28 cellular contexts compared by ENCODE assay signal in genomic region chr7:5578441-5579024, GRCh38. TPM values are rescaled to one million over a fixed set of nuclear protein-coding genes. Genes with fewer than 3 reads are reported as not detected.
DNase-seq lines count a peak whose midpoint lies in the region; ATAC-seq, FAIRE-seq and TF ChIP-seq lines count a peak whose summit lies in the region.
"Had no signal": no experiment of that assay in that cellular context is flagged by ENCODE, and none has a peak within 500 bp of the region (broad histone marks: within the 10 kb centered on the region; RNA-seq: fewer than 3 reads in every experiment).

No MANE protein-coding gene starts in this region.

- TF ChIP-seq POLR2A in GM12878 (IDR thresholded peaks at IDR 0.05; ENCODE audit: low read depth, low read length): no peak

- intact Hi-C loops in GM12878 (cut with micrococcal nuclease; ENCODE audit: unreplicated experiment): no loop called here
- intact Hi-C loops in right cardiac atrium (cut with DNase I): no loop called here

- no peaks in the 10 kb centered on the region for H3K9me3 Mint-ChIP-seq in activated T-cell treated with anti-CD3 and anti-CD28 coated beads, Interleukin-2, amount 50 U/mL, for 72 hours
- no peaks in the 10 kb centered on the region for H3K9me3 Mint-ChIP-seq in stimulated activated effector memory CD8-positive, alpha-beta T cell treated with anti-CD3 and anti-CD28 coated beads, Interleukin-12 subunit alpha, Interleukin-12 subunit beta, amount 100 ng/mL, for 72 hours
- H3K9me3 Mint-ChIP-seq: activated CD4-positive, alpha-beta T cell treated with anti-CD3 and anti-CD28 coated beads, Interleukin-2, amount 10 ng/mL, durations not matched to agents 24 days and 14 days; HFFc6; immature natural killer cell had no signal

- H3K4me3 ChIP-seq in GM12878 (no peak overlapping the region), right cardiac atrium (ENCODE audit: low read length) (no peak overlapping the region)
- H3K4me3 ChIP-seq: cardiac muscle cell, coronary artery, gastrocnemius medialis, GM23338, hepatocyte, left lung, neural progenitor cell, sigmoid colon had no signal

- peaks cover 21% of the 10 kb centered on the region for H3K27me3 Mint-ChIP-seq in activated T-cell treated with anti-CD3 and anti-CD28 coated beads, Interleukin-2, amount 50 U/mL, for 72 hours (ENCODE audit: low read depth)

- no peak for TF ChIP-seq RAD21 in GM12878 (IDR thresholded peaks at IDR 0.05; ENCODE audit: insufficient read depth, low read depth, low read length)

- H3K27ac Mint-ChIP-seq in activated T-cell treated with anti-CD3 and anti-CD28 coated beads, Interleukin-2, amount 50 U/mL, for 72 hours: peak overlapping the region; percentile 17
- H3K27ac Mint-ChIP-seq in stimulated activated effector memory CD8-positive, alpha-beta T cell treated with anti-CD3 and anti-CD28 coated beads, Interleukin-12 subunit alpha, Interleukin-12 subunit beta, amount 100 ng/mL, for 72 hours: no peak overlapping the region
- H3K27ac Mint-ChIP-seq: activated CD4-positive, alpha-beta T cell treated with anti-CD3 and anti-CD28 coated beads, Interleukin-2, amount 10 ng/mL, durations not matched to agents 24 days and 14 days; GM23338; HFFc6; immature natural killer cell; neural progenitor cell had no signal

- no peak overlapping the region for H3K9ac ChIP-seq in GM12878 (ENCODE audit: control insufficient read depth, insufficient read depth, low read length)
- H3K9ac ChIP-seq: neural progenitor cell had no signal

- peaks cover 24% of the 10 kb centered on the region for H3K4me1 Mint-ChIP-seq in activated T-cell treated with anti-CD3 and anti-CD28 coated beads, Interleukin-2, amount 50 U/mL, for 72 hours (ENCODE audit: low read depth)
- H3K4me1 Mint-ChIP-seq in stimulated activated effector memory CD8-positive, alpha-beta T cell treated with anti-CD3 and anti-CD28 coated beads, Interleukin-12 subunit alpha, Interleukin-12 subunit beta, amount 100 ng/mL, for 72 hours: peaks cover 12% of the 10 kb centered on the region
- H3K4me1 Mint-ChIP-seq: immature natural killer cell had no signal

- CTCF ChIA-PET in GM12878 (lab: Yijun Ruan, JAX): no interaction called here

- 37% methylated on average over 16 of the region's 16 CpGs for WGBS in GM12878 (ENCODE audit: insufficient coverage, insufficient replicate concordance, low lambda C conversion rate, missing lambda C conversion rate)
- WGBS in right cardiac atrium: 82% methylated on average over 16 of the region's 16 CpGs

- BruUV-seq in GM12878 (replicated peaks; lab: Mats Ljungman, UMichigan): no TSS peak

- H3K9me3 ChIP-seq in GM12878 (replicated peaks; ENCODE audit: control insufficient read depth, insufficient read depth, low read length) (no peaks in the 10 kb centered on the region; the same call in 1 of the 3 replicates), right cardiac atrium (ENCODE audit: control insufficient read depth, low read length) (no peaks in the 10 kb centered on the region)
- H3K9me3 ChIP-seq: BE2C, gastrocnemius medialis, left lung, sigmoid colon had no signal

- H3K4me2 ChIP-seq in GM12878 (ENCODE audit: control insufficient read depth, insufficient read depth): no peak overlapping the region
- H3K4me2 ChIP-seq: GM23338, hepatocyte, neural progenitor cell had no signal

- H3K27ac ChIP-seq in GM12878 (ENCODE audit: control insufficient read depth, insufficient read depth): no peak overlapping the region
- H3K27ac ChIP-seq in right cardiac atrium (ENCODE audit: low read length): no peak overlapping the region
- H3K27ac ChIP-seq: cardiac muscle cell, coronary artery, gastrocnemius medialis, hepatocyte, left lung, neural progenitor cell, sigmoid colon had no signal

- RAD21 ChIA-PET in GM12878 (lab: Charles Lee; ENCODE audit: unreplicated experiment): no interaction called here

- no peak for TF ChIP-seq EP300 in GM12878 (IDR thresholded peaks at IDR 0.05; ENCODE audit: borderline replicate concordance in 1 of 2, control insufficient read depth in 1 of 2, low read depth in 2 of 2, low read length in 2 of 2)

- SMC1A ChIA-PET in GM12878 (lab: Charles Lee; ENCODE audit: uncharacterized antibody, unreplicated experiment): interaction anchor here (0.6 to 0.7 kb wide), 2 partner anchors 86 to 101 kb away, joined by 3 read pairs; no protein-coding TSS in a partner anchor

- FAIRE-seq in GM12878 (lab: Jason Lieb, UNC): no peak

- peak overlapping the region in 1 of 2 donors; percentile 27 for H3K4me3 Mint-ChIP-seq in activated T-cell treated with anti-CD3 and anti-CD28 coated beads, Interleukin-2, amount 50 U/mL, for 72 hours
- peak overlapping the region; percentile 40 for H3K4me3 Mint-ChIP-seq in stimulated activated effector memory CD8-positive, alpha-beta T cell treated with anti-CD3 and anti-CD28 coated beads, Interleukin-12 subunit alpha, Interleukin-12 subunit beta, amount 100 ng/mL, for 72 hours
- H3K4me3 Mint-ChIP-seq: activated CD4-positive, alpha-beta T cell treated with anti-CD3 and anti-CD28 coated beads, Interleukin-2, amount 10 ng/mL, durations not matched to agents 24 days and 14 days; GM23338; HFFc6; immature natural killer cell; neural progenitor cell had no signal

- peak; percentile 50 to 68 for ATAC-seq in activated T-cell treated with anti-CD3 and anti-CD28 coated beads, Interleukin-2, amount 50 U/mL, for 72 hours (replicated peaks in 1 of 2)
- ATAC-seq in GM12878 (peak; percentile 26), right cardiac atrium (no peak)
- peak; percentile 82 for ATAC-seq in stimulated activated effector memory CD8-positive, alpha-beta T cell treated with anti-CD3 and anti-CD28 coated beads, Interleukin-12 subunit alpha, Interleukin-12 subunit beta, amount 100 ng/mL, for 72 hours
- ATAC-seq: gastrocnemius medialis, GM23338, left lung, Right ventricle myocardium inferior had no signal

- no peak for TF ChIP-seq CTCF in GM12878 (IDR thresholded peaks at IDR 0.05 in 2 of 3, conservative IDR thresholded peaks at IDR 0.05 in 1 of 3; ENCODE audit: control insufficient read depth in 2 of 3, extremely low read depth in 1 of 3, insufficient read depth in 1 of 3, low read depth in 3 of 3, low read length in 3 of 3)

- DNase-seq in activated T-cell treated with anti-CD3 and anti-CD28 coated beads, Interleukin-2, amount 50 U/mL, for 72 hours: peak in 1 of 2 donors; percentile 23
- DNase-seq in activated T-cell treated with anti-CD3 and anti-CD28 coated beads for 4 hours: no peak
- DNase-seq in SK-N-DZ (ENCODE audit: low spot score): peak; percentile 30
- DNase-seq in GM12878 (ENCODE audit: low read depth, low spot score): no peak
- no peak for DNase-seq in stimulated activated effector memory CD8-positive, alpha-beta T cell treated with anti-CD3 and anti-CD28 coated beads, Interleukin-12 subunit alpha, Interleukin-12 subunit beta, amount 100 ng/mL, for 72 hours (ENCODE audit: low spot score in 2 of 2)
- DNase-seq in cortex of kidney (lab: John Stamatoyannopoulos, UW): no peak
- DNase-seq in right cardiac atrium: no peak
- DNase-seq in KBM-7: no peak
- DNase-seq: activated CD4-positive, alpha-beta T cell treated with anti-CD3 and anti-CD28 coated beads, Interleukin-2, amount 10 ng/mL, durations not matched to agents 24 days and 14 days; amygdala; BE2C; DMS53; gastrocnemius medialis; GF-D8; HFFc6; immature natural killer cell; left lung; NCI-H2081; NCI-H226; sigmoid colon; stimulated activated CD8-positive, alpha-beta memory T cell treated with anti-CD3 and anti-CD28 coated beads, Interleukin-4, amount 100 ng/mL, for 48 hours; substantia nigra had no signal

- H4K20me1 ChIP-seq in GM12878 (ENCODE audit: control insufficient read depth, insufficient read depth): no peaks in the 10 kb centered on the region

- in situ Hi-C loops in GM12878 (cut with MboI) (no loop called here), KBM-7 (cut with MboI; ENCODE audit: low pct_unique_long_range_greater_than_20kb, low sequenced_read_pairs) (no loop called here)

- POLR2A ChIA-PET in GM12878 (lab: Charles Lee): interaction anchor here (0.5 to 0.8 kb wide), 2 partner anchors 22 to 115 kb away, joined by 3 read pairs; no protein-coding TSS in a partner anchor

- H3K4me1 ChIP-seq in GM12878 (ENCODE audit: control insufficient read depth, insufficient read depth, low read length): peaks cover 5% of the 10 kb centered on the region
- H3K4me1 ChIP-seq in right cardiac atrium (ENCODE audit: control insufficient read depth, insufficient read depth, low read length): peaks cover 2% of the 10 kb centered on the region

- no peaks in the 10 kb centered on the region for H3K27me3 ChIP-seq in GM12878 (replicated peaks in 1 of 2; ENCODE audit: control insufficient read depth in 2 of 2, insufficient read depth in 2 of 2, low read length in 1 of 2)
- no peaks in the 10 kb centered on the region for H3K27me3 ChIP-seq in right cardiac atrium (ENCODE audit: control insufficient read depth, insufficient read depth)
- H3K27me3 ChIP-seq: BE2C, cardiac muscle cell, gastrocnemius medialis, hepatocyte had no signal

- H3K36me3 Mint-ChIP-seq in activated T-cell treated with anti-CD3 and anti-CD28 coated beads, Interleukin-2, amount 50 U/mL, for 72 hours (ENCODE audit: insufficient read depth in 2 of 2): no peaks in the 10 kb centered on the region
- H3K36me3 Mint-ChIP-seq in stimulated activated effector memory CD8-positive, alpha-beta T cell treated with anti-CD3 and anti-CD28 coated beads, Interleukin-12 subunit alpha, Interleukin-12 subunit beta, amount 100 ng/mL, for 72 hours: no peaks in the 10 kb centered on the region
- H3K36me3 Mint-ChIP-seq: immature natural killer cell, neural progenitor cell had no signal

- no peaks in the 10 kb centered on the region for H3K36me3 ChIP-seq in GM12878 (ENCODE audit: control insufficient read depth in 2 of 2, insufficient read depth in 2 of 2, low read length in 1 of 2)
- H3K36me3 ChIP-seq: BE2C, cardiac muscle cell, gastrocnemius medialis, left lung, neural progenitor cell, sigmoid colon had no signal

- 0 out of 2 replicates have a peak overlapping the region, but pooled peaks have one; percentile 4 for H2AFZ ChIP-seq in GM12878 (ENCODE audit: control insufficient read depth, low read depth, low read length)
- H2AFZ ChIP-seq: GM23338, hepatocyte, neural progenitor cell had no signal

- H3K79me2 ChIP-seq in GM12878 (ENCODE audit: control insufficient read depth, insufficient read depth, low read length): no peaks in the 10 kb centered on the region
- H3K79me2 ChIP-seq: hepatocyte had no signal

RNA-seq across cellular contexts. Expression of gene FSCN1, which starts 14.1 kb away (rescaled TPM):
- 10 to 100 TPM; 25.7 to 31.3 TPM for total RNA-seq in activated T-cell treated with anti-CD3 and anti-CD28 coated beads, Interleukin-2, amount 50 U/mL, for 72 hours
- polyA plus RNA-seq in SK-N-DZ (2014; cell fraction: cytosol; rRNA removed): 513 and 629 TPM in 2 replicates
- polyA plus RNA-seq in SK-N-DZ (2014; cell fraction: nucleus; rRNA removed): 276 and 299 TPM in 2 replicates
- total RNA-seq in GM12878 (2013; cell fraction: nucleolus; rRNA removed): 180 and 207 TPM in 2 replicates
- total RNA-seq in GM12878 (2014; rRNA removed) (172 and 215 TPM in 2 replicates), GM12878 (2014; rRNA removed; fragmentation: Illumina TruSeq; extraction: Trizol) (49.8 and 64.8 TPM in 2 replicates), GM12878 (2021) (337 TPM in 2 replicates), right cardiac atrium (10 to 100 TPM; 13.4 to 21.1 (median 16.9) TPM)
- 51.6 TPM for polyA plus RNA-seq in GM12878 (2011; ENCODE audit: low read depth)
- polyA plus RNA-seq in GM12878 (2011; rRNA removed) (17.8 and 66.7 TPM in 2 replicates), GM12878 (2014; fragmentation: Illumina TruSeq; extraction: Trizol) (4.0 and 38.7 TPM in 2 replicates), GM12878 (2014; fragmentation: Nextera tagmentation; extraction: Ambion mirVana) (1 to 10 TPM in 1 of 2 experiments, under 1 TPM in 1; 0.50 to 1.6 TPM), GM12878 (2014; rRNA removed) (207 and 254 TPM in 2 replicates), GM12878 (2016; fragmentation: Nextera tagmentation; extraction: Ambion mirVana) (100 to 1,000 TPM; 145 to 150 TPM), right cardiac atrium (9.7 TPM)
- 117 and 150 TPM in 2 replicates for polyA plus RNA-seq in GM12878 (2011; cell fraction: cytosol; rRNA removed)
- polyA plus RNA-seq in GM12878 (2011; cell fraction: nucleus; rRNA removed): 170 and 231 TPM in 2 replicates
- 177 and 222 TPM in 2 replicates for polyA plus RNA-seq in GM12878 (2012)
- 37.2 and 72.4 TPM in 2 replicates for polyA minus RNA-seq in GM12878 (2011; rRNA and poly(A)+ RNA removed)
- polyA minus RNA-seq in GM12878 (2011; cell fraction: cytosol; rRNA and poly(A)+ RNA removed): 109 and 127 TPM in 2 replicates
- polyA minus RNA-seq in GM12878 (2011; cell fraction: nucleus; rRNA and poly(A)+ RNA removed): 73.0 and 111 TPM in 2 replicates

RNA-seq across cellular contexts. Expression of gene ACTB, which starts 48.1 kb away (rescaled TPM):
- 1,000 to 10,000 TPM; 4,284 to 5,173 TPM for total RNA-seq in activated T-cell treated with anti-CD3 and anti-CD28 coated beads, Interleukin-2, amount 50 U/mL, for 72 hours
- 1,790 and 2,058 TPM in 2 replicates for polyA plus RNA-seq in SK-N-DZ (2014; cell fraction: cytosol; rRNA removed)
- polyA plus RNA-seq in SK-N-DZ (2014; cell fraction: nucleus; rRNA removed): 1,150 and 2,442 TPM in 2 replicates
- total RNA-seq in GM12878 (2013; cell fraction: nucleolus; rRNA removed): 1,974 and 2,098 TPM in 2 replicates
- total RNA-seq in GM12878 (2014; rRNA removed): 5,201 and 6,104 TPM in 2 replicates
- 5,689 and 6,359 TPM in 2 replicates for total RNA-seq in GM12878 (2014; rRNA removed; fragmentation: Illumina TruSeq; extraction: Trizol)
- 16,196 and 16,641 TPM in 2 replicates for total RNA-seq in GM12878 (2021)
- 7,864 TPM for polyA plus RNA-seq in GM12878 (2011; ENCODE audit: low read depth)
- 1,147 and 2,786 TPM in 2 replicates for polyA plus RNA-seq in GM12878 (2011; rRNA removed)
- 3,130 and 4,314 TPM in 2 replicates for polyA plus RNA-seq in GM12878 (2011; cell fraction: cytosol; rRNA removed)
- polyA plus RNA-seq in GM12878 (2011; cell fraction: nucleus; rRNA removed): 6,255 and 8,387 TPM in 2 replicates
- 9,522 and 10,892 TPM in 2 replicates for polyA plus RNA-seq in GM12878 (2012)
- 10,962 and 12,114 TPM in 2 replicates for polyA plus RNA-seq in GM12878 (2014; fragmentation: Illumina TruSeq; extraction: Trizol)
- over 10,000 TPM; 10,715 to 12,414 TPM for polyA plus RNA-seq in GM12878 (2014; fragmentation: Nextera tagmentation; extraction: Ambion mirVana)
- 5,798 and 7,688 TPM in 2 replicates for polyA plus RNA-seq in GM12878 (2014; rRNA removed)
- over 10,000 TPM; 31,192 to 31,914 TPM for polyA plus RNA-seq in GM12878 (2016; fragmentation: Nextera tagmentation; extraction: Ambion mirVana)
- polyA minus RNA-seq in GM12878 (2011; rRNA and poly(A)+ RNA removed): 3,368 and 4,052 TPM in 2 replicates
- polyA minus RNA-seq in GM12878 (2011; cell fraction: cytosol; rRNA and poly(A)+ RNA removed): 3,847 and 4,043 TPM in 2 replicates
- 1,573 and 2,410 TPM in 2 replicates for polyA minus RNA-seq in GM12878 (2011; cell fraction: nucleus; rRNA and poly(A)+ RNA removed)
- total RNA-seq in right cardiac atrium: 1,000 to 10,000 TPM in 1 of 4 donors, 100 to 1,000 TPM in 3; 532 to 1,379 (median 904) TPM
- 1,110 TPM for polyA plus RNA-seq in right cardiac atrium

Comparison
In these comparisons a context has a peak if more than half of its experiments do, and no peak if none do; other contexts are left out.
1. ATAC-seq: peak in activated T-cell treated with anti-CD3 and anti-CD28 coated beads, Interleukin-2, amount 50 U/mL, for 72 hours (2 of 2), GM12878 (single experiment) and stimulated activated effector memory CD8-positive, alpha-beta T cell treated with anti-CD3 and anti-CD28 coated beads, Interleukin-12 subunit alpha, Interleukin-12 subunit beta, amount 100 ng/mL, for 72 hours (single experiment); none in right cardiac atrium (0 of 2).